In genomic region chr10:28668363-28669226, GRCh38 we compare ENCODE assay signal across 2 cellular contexts.
TF ChIP-seq lines count a peak whose summit lies in the region.

No MANE protein-coding gene starts in this region.

TF ChIP-seq in IMR-90, 13 proteins besides CTCF, POLR2A, EP300 and RAD21:
- TF ChIP-seq MAZ (IDR thresholded peaks at IDR 0.05; ENCODE audit: borderline replicate concordance, low read depth, low read length) (peak; percentile 41; the same call in 1 of the 2 replicates), FOS (IDR thresholded peaks at IDR 0.05; ENCODE audit: low read depth, low read length) (no peak)

TF ChIP-seq in H1, 55 proteins besides CTCF, POLR2A, EP300 and RAD21:
- TF ChIP-seq RNF2 (IDR thresholded peaks at IDR 0.05; ENCODE audit: borderline replicate concordance, low read depth, low read length, missing control alignments, poor library complexity, severe bottlenecking) (no peak), HDAC2 (IDR thresholded peaks at IDR 0.05; ENCODE audit: borderline replicate concordance in 1 of 2, low read depth in 2 of 2, low read length in 2 of 2) (0 out of 4 replicates have a peak, but pooled peaks of 1 of the 2 experiments have one; percentile 46), SAP30 (IDR thresholded peaks at IDR 0.05; ENCODE audit: insufficient read depth, insufficient replicate concordance, low read length) (no peak), ASH2L (IDR thresholded peaks at IDR 0.05; ENCODE audit: low read length) (peak; percentile 68), POLR2AphosphoS5 (IDR thresholded peaks at IDR 0.05; ENCODE audit: low read depth, low read length) (0 out of 2 replicates have a peak, but pooled peaks have one; percentile 46), KDM4A (IDR thresholded peaks at IDR 0.05; ENCODE audit: low read depth, low read length, severe bottlenecking) (peak; percentile 72), SUZ12 (IDR thresholded peaks at IDR 0.05; ENCODE audit: low read length) (peak; percentile 42), TAF1 (IDR thresholded peaks at IDR 0.05; ENCODE audit: low read depth, low read length) (peak; percentile 75; the same call in 1 of the 2 replicates)
